9 cellular contexts compared by ENCODE assay signal in the genomic region with DNA sequence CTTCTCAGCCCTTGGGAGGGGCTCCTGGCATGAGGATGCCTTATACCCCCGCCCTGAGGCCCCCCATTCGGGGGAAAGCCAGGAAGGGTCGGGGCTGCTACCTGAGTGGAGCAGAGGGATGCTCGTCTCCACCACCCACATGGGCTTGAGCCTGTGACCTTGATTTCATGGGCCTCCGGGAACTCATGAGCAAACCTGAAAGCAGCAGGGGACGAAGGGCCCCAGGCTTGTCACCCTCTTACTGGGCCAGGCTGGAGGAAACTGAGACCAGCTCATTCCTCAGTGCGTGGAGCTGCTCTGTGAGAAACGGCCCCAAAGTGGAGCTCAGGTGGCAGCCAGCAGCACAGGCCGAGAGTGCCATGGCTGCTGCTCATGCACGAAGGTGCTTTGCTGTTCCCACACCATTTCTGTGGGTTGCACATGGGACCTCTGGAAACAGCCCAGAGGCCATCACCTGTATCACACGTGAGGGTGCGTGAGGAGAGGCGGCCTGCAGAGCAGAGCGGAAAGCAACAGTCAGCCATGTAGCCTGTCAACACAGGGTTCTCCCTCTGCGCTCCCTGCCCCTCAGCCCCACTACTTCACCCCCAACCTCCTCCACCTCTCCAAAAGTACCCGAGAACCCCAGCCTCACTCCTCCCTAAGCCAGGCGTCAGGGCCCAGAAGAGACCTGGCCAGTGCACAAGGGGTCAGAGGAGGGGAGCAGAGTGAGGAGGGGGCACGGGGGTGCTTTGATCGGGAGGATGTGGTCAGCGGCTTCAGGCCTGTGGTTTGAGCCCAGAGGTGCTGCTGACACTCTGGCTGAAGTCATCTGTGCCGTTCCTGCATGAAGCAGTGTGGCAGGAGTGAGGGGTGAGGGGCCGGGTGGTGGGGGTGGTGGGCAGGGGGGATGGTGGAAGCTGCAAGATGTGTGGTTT. TPM values are rescaled to one million over a fixed set of nuclear protein-coding genes. Genes with fewer than 3 reads are reported as not detected.
DNase-seq lines count a peak whose midpoint lies in the region; ATAC-seq and TF ChIP-seq lines count a peak whose summit lies in the region.
"Had no signal": no experiment of that assay in that cellular context is flagged by ENCODE, and none has a peak within 500 bp of the region (broad histone marks: within the 10 kb centered on the region; RNA-seq: fewer than 3 reads in every experiment).

No MANE protein-coding gene starts in this region.

- H3K9ac ChIP-seq in BLaER1, result peak overlapping the region; percentile 19; the same call in 1 of the 2 replicates

- H3K27ac ChIP-seq in BLaER1 (0 out of 2 replicates have a peak overlapping the region, but pooled peaks have one; percentile 35), SJCRH30 (no peak overlapping the region)

- no peaks in the 10 kb centered on the region for H4K20me1 ChIP-seq in BLaER1

- no peaks in the 10 kb centered on the region for H3K27me3 ChIP-seq in BLaER1
- H3K27me3 ChIP-seq in SJCRH30, result peaks cover 4% of the 10 kb centered on the region; the same call in 1 of the 2 replicates

- H3K27me3 Mint-ChIP-seq in central memory CD8-positive, alpha-beta T cell, result no peaks in the 10 kb centered on the region
- peaks cover 25% of the 10 kb centered on the region for H3K27me3 Mint-ChIP-seq in osteocyte (ENCODE audit: unreplicated experiment)

- no peak for TF ChIP-seq CTCF in osteocyte (IDR thresholded peaks at IDR 0.05)

- peaks cover 16% of the 10 kb centered on the region for H3K9me3 ChIP-seq in BLaER1
- no peaks in the 10 kb centered on the region for H3K9me3 ChIP-seq in SJCRH30 (replicated peaks)

- H3K9me3 Mint-ChIP-seq in central memory CD8-positive, alpha-beta T cell, result no peaks in the 10 kb centered on the region
- no peaks in the 10 kb centered on the region for H3K9me3 Mint-ChIP-seq in osteocyte (ENCODE audit: unreplicated experiment)

- peak overlapping the region; percentile 70 for H3K4me3 Mint-ChIP-seq in central memory CD8-positive, alpha-beta T cell
- H3K4me3 Mint-ChIP-seq in osteocyte (ENCODE audit: unreplicated experiment), result no peak overlapping the region

- H3K27ac Mint-ChIP-seq in central memory CD8-positive, alpha-beta T cell (ENCODE audit: low read depth), result peak overlapping the region; percentile 89
- H3K27ac Mint-ChIP-seq in osteocyte (ENCODE audit: unreplicated experiment), result no peak overlapping the region

- H3K36me3 Mint-ChIP-seq in central memory CD8-positive, alpha-beta T cell (ENCODE audit: insufficient read depth), result peaks cover 19% of the 10 kb centered on the region
- H3K36me3 Mint-ChIP-seq in osteocyte (ENCODE audit: unreplicated experiment), result no peaks in the 10 kb centered on the region

- DNase-seq in GM19240 (ENCODE audit: insufficient read length, low spot score) (peak; percentile 57), putamen (ENCODE audit: low spot score) (no peak), NAMALWA (ENCODE audit: low spot score) (no peak), osteocyte (ENCODE audit: extremely low spot score, unreplicated experiment) (no peak), SJCRH30 (no peak)
- DNase-seq in central memory CD8-positive, alpha-beta T cell (ENCODE audit: low spot score in 2 of 2), result peak in 1 of 2 donors; percentile 38
- DNase-seq: NCI-H1092 had no signal

- ATAC-seq in HG03460 (IDR thresholded peaks at IDR 0.05; ENCODE audit: unreplicated experiment), result peak; percentile 38
- ATAC-seq in central memory CD8-positive, alpha-beta T cell (replicated peaks; ENCODE audit: extremely low read depth, poor library complexity, severe bottlenecking), result peak; percentile 21

- peaks cover 66% of the 10 kb centered on the region for H3K4me1 ChIP-seq in BLaER1
- H3K4me1 ChIP-seq in SJCRH30, result no peaks in the 10 kb centered on the region

- peak overlapping the region; percentile 67 for H3K4me2 ChIP-seq in BLaER1

- peaks cover 76% of the 10 kb centered on the region for H3K4me1 Mint-ChIP-seq in central memory CD8-positive, alpha-beta T cell
- peaks cover 2% of the 10 kb centered on the region for H3K4me1 Mint-ChIP-seq in osteocyte (ENCODE audit: unreplicated experiment)

- no peak overlapping the region for H3K4me3 ChIP-seq in BLaER1
- no peak overlapping the region for H3K4me3 ChIP-seq in SJCRH30

- H3K36me3 ChIP-seq in BLaER1 (no peaks in the 10 kb centered on the region), SJCRH30 (no peaks in the 10 kb centered on the region)

RNA-seq across cellular contexts. Expression of a gene that starts 14.2 kb away (rescaled TPM):
- total RNA-seq in osteocyte, result 0.10 TPM in 1 of 2 replicates, not detected in the other
- 0.13 and 0.26 TPM in 2 replicates for total RNA-seq in SJCRH30 (2014; rRNA removed; shearing (Covaris generic))

RNA-seq across cellular contexts. Expression of a gene that starts 24.2 kb away (rescaled TPM):
- 36.4 and 36.5 TPM in 2 replicates for total RNA-seq in osteocyte
- 0.08 TPM in 1 of 2 replicates, not detected in the other for total RNA-seq in SJCRH30 (2014; rRNA removed; shearing (Covaris generic))

RNA-seq across cellular contexts. Expression of a gene that starts 48.4 kb away (rescaled TPM):
- total RNA-seq in osteocyte, result not detected in 2 replicates
- not detected in 2 replicates for total RNA-seq in SJCRH30 (2014; rRNA removed; shearing (Covaris generic))

RNA-seq across cellular contexts. Expression of a gene that starts 54.4 kb away (rescaled TPM):
- total RNA-seq in osteocyte, result not detected in 2 replicates
- total RNA-seq in SJCRH30 (2014; rRNA removed; shearing (Covaris generic)), result not detected in 2 replicates

Comparison
In these comparisons a context has a peak if more than half of its experiments do, and no peak if none do; other contexts are left out.
1. RNA of a gene that starts 24.2 kb away (total RNA-seq): 36.4 to 36.5 TPM in osteocyte; 0.08 TPM in SJCRH30; every median in the first group is over 10 times any median in the second.